8 cellular contexts compared by ENCODE assay signal in genomic region chr19:36141039-36141914, GRCh38. TPM values are rescaled to one million over a fixed set of nuclear protein-coding genes. Genes with fewer than 3 reads are reported as not detected.
DNase-seq lines count a peak whose midpoint lies in the region; ATAC-seq, FAIRE-seq and TF ChIP-seq lines count a peak whose summit lies in the region.

No MANE protein-coding gene starts in this region.

- peaks cover 3% of the 10 kb centered on the region for H3K9me3 Mint-ChIP-seq in astrocyte (ENCODE audit: unreplicated experiment)

- H3K79me2 ChIP-seq in astrocyte (ENCODE audit: insufficient read depth, low read length) (peaks cover 51% of the 10 kb centered on the region), hepatocyte (peaks cover 25% of the 10 kb centered on the region)

- H3K9me3 ChIP-seq in astrocyte (ENCODE audit: insufficient read depth, low read depth, low read length), result no peaks in the 10 kb centered on the region
- H3K9me3 ChIP-seq in hepatocyte (ENCODE audit: low read depth), result no peaks in the 10 kb centered on the region

- H3K36me3 Mint-ChIP-seq in astrocyte (ENCODE audit: low read depth, unreplicated experiment), result peaks cover 22% of the 10 kb centered on the region

- H3K27ac ChIP-seq in astrocyte (ENCODE audit: low read depth, low read length) (peak overlapping the region; percentile 9), hepatocyte (peak overlapping the region; percentile 100), rectal smooth muscle tissue (ENCODE audit: low read depth, low read length) (peak overlapping the region; percentile 95)

- no peaks in the 10 kb centered on the region for H3K27me3 Mint-ChIP-seq in astrocyte (ENCODE audit: low read depth, unreplicated experiment)

- FAIRE-seq in astrocyte (lab: Jason Lieb, UNC) (no peak), urothelium cell line (lab: Jason Lieb, UNC) (no peak)

- H3K36me3 ChIP-seq in astrocyte (ENCODE audit: insufficient read depth, low read length) (peaks cover 26% of the 10 kb centered on the region), hepatocyte (replicated peaks; ENCODE audit: insufficient read depth, low read depth) (no peaks in the 10 kb centered on the region), rectal smooth muscle tissue (ENCODE audit: control insufficient read depth, insufficient read depth, low read length) (peaks cover 27% of the 10 kb centered on the region)

- H3K4me3 ChIP-seq in astrocyte (ENCODE audit: insufficient read depth, low read depth, low read length) (peak overlapping the region; percentile 90), hepatocyte (peak overlapping the region; percentile 98), rectal smooth muscle tissue (ENCODE audit: low read length) (peak overlapping the region; percentile 98)

- H3K27me3 ChIP-seq in astrocyte (ENCODE audit: insufficient read depth, low read length), result no peaks in the 10 kb centered on the region
- H3K27me3 ChIP-seq in hepatocyte, result no peaks in the 10 kb centered on the region
- H3K27me3 ChIP-seq in rectal smooth muscle tissue (ENCODE audit: control insufficient read depth, insufficient read depth, low read length), result no peaks in the 10 kb centered on the region

- H3K9me2 ChIP-seq in hepatocyte (replicated peaks; ENCODE audit: insufficient read depth), result no peaks in the 10 kb centered on the region

- H3K4me2 ChIP-seq in astrocyte (ENCODE audit: low read length) (peak overlapping the region; percentile 95), hepatocyte (peak overlapping the region; percentile 93)

- H3K4me1 Mint-ChIP-seq in astrocyte (ENCODE audit: low read depth, unreplicated experiment), result peaks cover 6% of the 10 kb centered on the region

- no peak for TF ChIP-seq CTCF in astrocyte (IDR thresholded peaks at IDR 0.05; ENCODE audit: insufficient read depth, low read depth, low read length)
- TF ChIP-seq CTCF in hepatocyte (IDR thresholded peaks at IDR 0.05; ENCODE audit: poor library complexity), result no peak

- H2AFZ ChIP-seq in astrocyte (ENCODE audit: low read depth, low read length) (no peak overlapping the region), hepatocyte (peak overlapping the region; percentile 62)

- 25% methylated on average over 32 of the region's 42 CpGs for WGBS in hepatocyte (ENCODE audit: low lambda C conversion rate, missing lambda C conversion rate)

- peak overlapping the region; percentile 88 for H3K27ac Mint-ChIP-seq in astrocyte (ENCODE audit: unreplicated experiment)

- H3K4me3 Mint-ChIP-seq in astrocyte (ENCODE audit: unreplicated experiment), result peak overlapping the region; percentile 98

- DNase-seq in ELF-1 (ENCODE audit: low read depth, low spot score) (peak; percentile 96), NCI-H187 treated with DMSO at 0.1 percent for 48 hours (lab: John Stamatoyannopoulos, UW) (peak; percentile 65), T-helper 9 cell (peak; percentile 92), astrocyte (ENCODE audit: low read depth) (peak; percentile 53), hepatocyte (ENCODE audit: low spot score) (peak; percentile 94), urothelium cell line (ENCODE audit: low spot score) (peak; percentile 88)

- peak; percentile 53 for ATAC-seq in HG02642 (IDR thresholded peaks at IDR 0.05; ENCODE audit: poor library complexity, unreplicated experiment)

- peak overlapping the region; percentile 98 for H3K9ac ChIP-seq in astrocyte (ENCODE audit: low read length)
- no peak overlapping the region for H3K9ac ChIP-seq in rectal smooth muscle tissue (ENCODE audit: low read length)

- H3K4me1 ChIP-seq in astrocyte (ENCODE audit: insufficient read depth, low read length) (peaks cover 15% of the 10 kb centered on the region), hepatocyte (ENCODE audit: insufficient read depth) (no peaks in the 10 kb centered on the region), rectal smooth muscle tissue (ENCODE audit: control insufficient read depth, insufficient read depth, low read length) (peaks cover 6% of the 10 kb centered on the region)

- peaks cover 40% of the 10 kb centered on the region for H4K20me1 ChIP-seq in astrocyte (ENCODE audit: insufficient read depth, low read length)
- H4K20me1 ChIP-seq in hepatocyte (ENCODE audit: insufficient read depth, poor library complexity, severe bottlenecking), result peaks cover 9% of the 10 kb centered on the region

RNA-seq across cellular contexts. Expression of gene CAPNS1, which starts 1.4 kb away (rescaled TPM):
- total RNA-seq in astrocyte (665 and 677 TPM in 2 replicates), hepatocyte (199 and 268 TPM in 2 replicates)
- polyA plus RNA-seq in hepatocyte, result 320 and 346 TPM in 2 replicates

RNA-seq across cellular contexts. Expression of gene COX7A1, which starts 11.0 kb away (rescaled TPM):
- total RNA-seq in astrocyte (0.64 TPM in 1 of 2 replicates, not detected in the other), hepatocyte (not detected in 2 replicates)
- not detected in 2 replicates for polyA plus RNA-seq in hepatocyte

RNA-seq across cellular contexts. Expression of gene TBCB, which starts 26.0 kb away (rescaled TPM):
- total RNA-seq in astrocyte (239 and 244 TPM in 2 replicates), hepatocyte (108 and 123 TPM in 2 replicates)
- 149 and 179 TPM in 2 replicates for polyA plus RNA-seq in hepatocyte

RNA-seq across cellular contexts. Expression of gene POLR2I, which starts 26.6 kb away (rescaled TPM):
- total RNA-seq in astrocyte (57.4 and 65.1 TPM in 2 replicates), hepatocyte (19.3 and 21.7 TPM in 2 replicates)
- 104 and 115 TPM in 2 replicates for polyA plus RNA-seq in hepatocyte

RNA-seq across cellular contexts. Expression of gene OVOL3, which starts 30.3 kb away (rescaled TPM):
- total RNA-seq in astrocyte (not detected in 2 replicates), hepatocyte (not detected in 2 replicates)
- polyA plus RNA-seq in hepatocyte, result not detected in 2 replicates

Comparison
In these comparisons a context has a peak if more than half of its experiments do, and no peak if none do; other contexts are left out.
1. Peak in every context shown above with its lines: DNase-seq, ATAC-seq, H3K4me3 ChIP-seq and H3K27ac ChIP-seq.
2. H3K27ac ChIP-seq: peak in every context shown above with its lines; median percentile 100 in hepatocyte; 95 in rectal smooth muscle tissue; 9 in astrocyte.